ENCODE assay signal across 2 cellular contexts in genomic region chr9:124258765-124259272, GRCh38.
TF ChIP-seq lines count a peak whose summit lies in the region.

No MANE protein-coding gene starts in this region.

TF ChIP-seq in K562, 482 proteins besides CTCF, POLR2A, EP300 and RAD21:
- TF ChIP-seq FOSL1 (tag; conservative IDR thresholded peaks at IDR 0.05) (no peak), TCF7L2 (IDR thresholded peaks at IDR 0.05; ENCODE audit: low read depth, low read length) (no peak), ZBTB40 (IDR thresholded peaks at IDR 0.05) (no peak), ZBTB40 (CRISPR knock-in tag; IDR thresholded peaks at IDR 0.05) (no peak), SAP30 (IDR thresholded peaks at IDR 0.05; ENCODE audit: borderline replicate concordance, insufficient read depth, low read depth, low read length, poor library complexity, severe bottlenecking) (peak; percentile 5), GABPB1 (CRISPR knock-in tag; IDR thresholded peaks at IDR 0.05) (no peak), NR2C2 (CRISPR knock-in tag; IDR thresholded peaks at IDR 0.05) (no peak), NR2C2 (tag; IDR thresholded peaks at IDR 0.05) (0 out of 2 replicates have a peak, but pooled peaks have one; percentile 13), ZNF507 (tag; conservative IDR thresholded peaks at IDR 0.05) (no peak)
- TF ChIP-seq, protein P1, sequence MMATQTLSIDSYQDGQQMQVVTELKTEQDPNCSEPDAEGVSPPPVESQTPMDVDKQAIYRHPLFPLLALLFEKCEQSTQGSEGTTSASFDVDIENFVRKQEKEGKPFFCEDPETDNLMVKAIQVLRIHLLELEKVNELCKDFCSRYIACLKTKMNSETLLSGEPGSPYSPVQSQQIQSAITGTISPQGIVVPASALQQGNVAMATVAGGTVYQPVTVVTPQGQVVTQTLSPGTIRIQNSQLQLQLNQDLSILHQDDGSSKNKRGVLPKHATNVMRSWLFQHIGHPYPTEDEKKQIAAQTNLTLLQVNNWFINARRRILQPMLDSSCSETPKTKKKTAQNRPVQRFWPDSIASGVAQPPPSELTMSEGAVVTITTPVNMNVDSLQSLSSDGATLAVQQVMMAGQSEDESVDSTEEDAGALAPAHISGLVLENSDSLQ (IDR thresholded peaks at IDR 0.05) = peak; percentile 89

TF ChIP-seq in HepG2, 621 proteins besides CTCF, POLR2A, EP300 and RAD21 (continues in another document):
- no peak; the same call in 1 of the 2 replicates for TF ChIP-seq BRF2 (CRISPR knock-in tag; IDR thresholded peaks at IDR 0.05)
- TF ChIP-seq ZNF234 (CRISPR knock-in tag; conservative IDR thresholded peaks at IDR 0.05) = no peak
- no peak; the same call in 1 of the 2 replicates for TF ChIP-seq ZNF609 (CRISPR knock-in tag; IDR thresholded peaks at IDR 0.05; ENCODE audit: borderline replicate concordance)
- no peak for TF ChIP-seq MAZ (IDR thresholded peaks at IDR 0.05; ENCODE audit: borderline replicate concordance, low read depth, low read length)
- TF ChIP-seq MAZ (CRISPR knock-in tag; IDR thresholded peaks at IDR 0.05; ENCODE audit: low read depth) = 0 out of 2 replicates have a peak, but pooled peaks have one; percentile 15
- 0 out of 2 replicates have a peak, but pooled peaks have one; percentile 5 for TF ChIP-seq NFKB2 (CRISPR knock-in tag; IDR thresholded peaks at IDR 0.05; ENCODE audit: borderline replicate concordance)
- 0 out of 2 replicates have a peak, but pooled peaks have one; percentile 82 for TF ChIP-seq UBTF (CRISPR knock-in tag; IDR thresholded peaks at IDR 0.05)
- peak; percentile 17; the same call in 1 of the 2 replicates for TF ChIP-seq IRX3 (CRISPR knock-in tag; IDR thresholded peaks at IDR 0.05; ENCODE audit: borderline replicate concordance, low read depth)
- TF ChIP-seq ZNF747 (CRISPR knock-in tag; IDR thresholded peaks at IDR 0.05; ENCODE audit: borderline replicate concordance) = no peak
- peak; percentile 17; the same call in 1 of the 2 replicates for TF ChIP-seq PHF8 (CRISPR knock-in tag; IDR thresholded peaks at IDR 0.05)
- TF ChIP-seq SRSF9 (IDR thresholded peaks at IDR 0.05; ENCODE audit: borderline replicate concordance, insufficient read depth, low read depth, low read length, poor library complexity, severe bottlenecking) = no peak
- 0 out of 2 replicates have a peak, but pooled peaks have one; percentile 9 for TF ChIP-seq ZNF263 (CRISPR knock-in tag; IDR thresholded peaks at IDR 0.05)
- TF ChIP-seq, protein P2, sequence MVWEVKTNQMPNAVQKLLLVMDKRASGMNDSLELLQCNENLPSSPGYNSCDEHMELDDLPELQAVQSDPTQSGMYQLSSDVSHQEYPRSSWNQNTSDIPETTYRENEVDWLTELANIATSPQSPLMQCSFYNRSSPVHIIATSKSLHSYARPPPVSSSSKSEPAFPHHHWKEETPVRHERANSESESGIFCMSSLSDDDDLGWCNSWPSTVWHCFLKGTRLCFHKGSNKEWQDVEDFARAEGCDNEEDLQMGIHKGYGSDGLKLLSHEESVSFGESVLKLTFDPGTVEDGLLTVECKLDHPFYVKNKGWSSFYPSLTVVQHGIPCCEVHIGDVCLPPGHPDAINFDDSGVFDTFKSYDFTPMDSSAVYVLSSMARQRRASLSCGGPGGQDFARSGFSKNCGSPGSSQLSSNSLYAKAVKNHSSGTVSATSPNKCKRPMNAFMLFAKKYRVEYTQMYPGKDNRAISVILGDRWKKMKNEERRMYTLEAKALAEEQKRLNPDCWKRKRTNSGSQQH (CRISPR knock-in tag; IDR thresholded peaks at IDR 0.05; ENCODE audit: low read depth) = 0 out of 2 replicates have a peak, but pooled peaks have one; percentile 12
- peak; percentile 70; the same call in 1 of the 2 replicates for TF ChIP-seq MTA1 (CRISPR knock-in tag; IDR thresholded peaks at IDR 0.05; ENCODE audit: borderline replicate concordance)
- no peak for TF ChIP-seq ZNF282 (IDR thresholded peaks at IDR 0.05; ENCODE audit: partially characterized antibody)
- peak; percentile 13; the same call in 1 of the 2 replicates for TF ChIP-seq HNRNPL (IDR thresholded peaks at IDR 0.05; ENCODE audit: low read depth, low read length)
- no peak for TF ChIP-seq U2AF1 (optimal IDR thresholded peaks at IDR 0.05; ENCODE audit: low read depth, low read length)
- TF ChIP-seq, protein P3, sequence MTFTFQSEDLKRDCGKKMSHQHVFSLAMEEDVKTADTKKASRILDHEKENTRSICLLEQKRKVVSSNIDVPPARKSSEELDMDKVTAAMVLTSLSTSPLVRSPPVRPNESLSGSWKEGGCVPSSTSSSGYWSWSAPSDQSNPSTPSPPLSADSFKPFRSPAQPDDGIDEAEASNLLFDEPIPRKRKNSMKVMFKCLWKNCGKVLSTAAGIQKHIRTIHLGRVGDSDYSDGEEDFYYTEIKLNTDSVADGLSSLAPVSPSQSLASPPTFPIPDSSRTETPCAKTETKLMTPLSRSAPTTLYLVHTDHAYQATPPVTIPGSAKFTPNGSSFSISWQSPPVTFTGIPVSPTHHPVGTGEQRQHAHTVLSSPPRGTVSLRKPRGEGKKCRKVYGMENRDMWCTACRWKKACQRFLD (CRISPR knock-in tag; IDR thresholded peaks at IDR 0.05; ENCODE audit: borderline replicate concordance) = no peak
- TF ChIP-seq ARNTL (CRISPR knock-in tag; IDR thresholded peaks at IDR 0.05) = peak; percentile 23; the same call in 1 of the 2 replicates
- no peak for TF ChIP-seq PAX8 (CRISPR knock-in tag; IDR thresholded peaks at IDR 0.05; ENCODE audit: borderline replicate concordance)
- TF ChIP-seq, protein P4, sequence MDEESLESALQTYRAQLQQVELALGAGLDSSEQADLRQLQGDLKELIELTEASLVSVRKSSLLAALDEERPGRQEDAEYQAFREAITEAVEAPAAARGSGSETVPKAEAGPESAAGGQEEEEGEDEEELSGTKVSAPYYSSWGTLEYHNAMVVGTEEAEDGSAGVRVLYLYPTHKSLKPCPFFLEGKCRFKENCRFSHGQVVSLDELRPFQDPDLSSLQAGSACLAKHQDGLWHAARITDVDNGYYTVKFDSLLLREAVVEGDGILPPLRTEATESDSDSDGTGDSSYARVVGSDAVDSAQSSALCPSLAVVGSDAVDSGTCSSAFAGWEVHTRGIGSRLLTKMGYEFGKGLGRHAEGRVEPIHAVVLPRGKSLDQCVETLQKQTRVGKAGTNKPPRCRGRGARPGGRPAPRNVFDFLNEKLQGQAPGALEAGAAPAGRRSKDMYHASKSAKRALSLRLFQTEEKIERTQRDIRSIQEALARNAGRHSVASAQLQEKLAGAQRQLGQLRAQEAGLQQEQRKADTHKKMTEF (CRISPR knock-in tag; IDR thresholded peaks at IDR 0.05) = peak; percentile 10
- TF ChIP-seq, protein P5, sequence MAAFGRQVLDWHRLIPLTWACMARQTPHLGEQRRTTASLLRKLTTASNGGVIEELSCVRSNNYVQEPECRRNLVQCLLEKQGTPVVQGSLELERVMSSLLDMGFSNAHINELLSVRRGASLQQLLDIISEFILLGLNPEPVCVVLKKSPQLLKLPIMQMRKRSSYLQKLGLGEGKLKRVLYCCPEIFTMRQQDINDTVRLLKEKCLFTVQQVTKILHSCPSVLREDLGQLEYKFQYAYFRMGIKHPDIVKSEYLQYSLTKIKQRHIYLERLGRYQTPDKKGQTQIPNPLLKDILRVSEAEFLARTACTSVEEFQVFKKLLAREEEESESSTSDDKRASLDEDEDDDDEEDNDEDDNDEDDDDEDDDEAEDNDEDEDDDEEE (CRISPR knock-in tag; IDR thresholded peaks at IDR 0.05) = peak; percentile 70
- TF ChIP-seq PCBP1 (IDR thresholded peaks at IDR 0.05; ENCODE audit: borderline replicate concordance, low read depth, low read length) = 0 out of 2 replicates have a peak, but pooled peaks have one; percentile 11
- peak; percentile 80 for TF ChIP-seq RBFOX2 (IDR thresholded peaks at IDR 0.05; ENCODE audit: low read depth, low read length)
- TF ChIP-seq ZFX (CRISPR knock-in tag; IDR thresholded peaks at IDR 0.05; ENCODE audit: low read depth) = peak; percentile 41
- TF ChIP-seq ZNF709 (CRISPR knock-in tag; IDR thresholded peaks at IDR 0.05) = 0 out of 2 replicates have a peak, but pooled peaks have one; percentile 62
- no peak for TF ChIP-seq SSRP1 (CRISPR knock-in tag; IDR thresholded peaks at IDR 0.05)
- TF ChIP-seq SAP130 (CRISPR knock-in tag; IDR thresholded peaks at IDR 0.05; ENCODE audit: low read depth) = peak; percentile 8; the same call in 1 of the 2 replicates
- TF ChIP-seq, protein P6, sequence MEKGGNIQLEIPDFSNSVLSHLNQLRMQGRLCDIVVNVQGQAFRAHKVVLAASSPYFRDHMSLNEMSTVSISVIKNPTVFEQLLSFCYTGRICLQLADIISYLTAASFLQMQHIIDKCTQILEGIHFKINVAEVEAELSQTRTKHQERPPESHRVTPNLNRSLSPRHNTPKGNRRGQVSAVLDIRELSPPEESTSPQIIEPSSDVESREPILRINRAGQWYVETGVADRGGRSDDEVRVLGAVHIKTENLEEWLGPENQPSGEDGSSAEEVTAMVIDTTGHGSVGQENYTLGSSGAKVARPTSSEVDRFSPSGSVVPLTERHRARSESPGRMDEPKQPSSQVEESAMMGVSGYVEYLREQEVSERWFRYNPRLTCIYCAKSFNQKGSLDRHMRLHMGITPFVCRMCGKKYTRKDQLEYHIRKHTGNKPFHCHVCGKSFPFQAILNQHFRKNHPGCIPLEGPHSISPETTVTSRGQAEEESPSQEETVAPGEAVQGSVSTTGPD (CRISPR knock-in tag; IDR thresholded peaks at IDR 0.05) = no peak
- 0 out of 2 replicates have a peak, but pooled peaks have one; percentile 7 for TF ChIP-seq ZNF430 (CRISPR knock-in tag; IDR thresholded peaks at IDR 0.05)
